ENCODE assay signal across 10 cellular contexts in genomic region chr12:3896851-3897351, GRCh38. TPM values are rescaled to one million over a fixed set of nuclear protein-coding genes. Genes with fewer than 3 reads are reported as not detected.
DNase-seq lines count a peak whose midpoint lies in the region; ATAC-seq and TF ChIP-seq lines count a peak whose summit lies in the region.
"Had no signal": no experiment of that assay in that cellular context is flagged by ENCODE, and none has a peak within 500 bp of the region (broad histone marks: within the 10 kb centered on the region; RNA-seq: fewer than 3 reads in every experiment).

No MANE protein-coding gene starts in this region.

- peak overlapping the region; percentile 59 for H3K4me3 Mint-ChIP-seq in activated CD4-positive, alpha-beta T cell treated with anti-CD3 and anti-CD28 coated beads, Interleukin-2, amount 10 ng/mL, durations not matched to agents 7 days and 5 days
- H3K4me3 Mint-ChIP-seq in T-helper 17 cell, result peak overlapping the region; percentile 68

- no peak for TF ChIP-seq CTCF in heart left ventricle (IDR thresholded peaks at IDR 0.05)
- no peak for TF ChIP-seq CTCF in smooth muscle cell (IDR thresholded peaks at IDR 0.05; ENCODE audit: borderline replicate concordance, insufficient read depth, poor library complexity, severe bottlenecking)

- peaks cover 5% of the 10 kb centered on the region for H3K36me3 Mint-ChIP-seq in activated CD4-positive, alpha-beta T cell treated with anti-CD3 and anti-CD28 coated beads, Interleukin-2, amount 10 ng/mL, durations not matched to agents 7 days and 5 days (ENCODE audit: low read depth)
- no peaks in the 10 kb centered on the region for H3K36me3 Mint-ChIP-seq in T-helper 17 cell (ENCODE audit: low read depth)

- peak overlapping the region; percentile 62 for H2AFZ ChIP-seq in smooth muscle cell (ENCODE audit: low read depth)

- no peak overlapping the region for H3K4me3 ChIP-seq in heart left ventricle
- H3K4me3 ChIP-seq in smooth muscle cell, result no peak overlapping the region
- H3K4me3 ChIP-seq: A549 had no signal

- intact Hi-C loops in heart left ventricle (cut with DNase I), result no loop called here

- H3K27ac Mint-ChIP-seq in activated CD4-positive, alpha-beta T cell treated with anti-CD3 and anti-CD28 coated beads, Interleukin-2, amount 10 ng/mL, durations not matched to agents 7 days and 5 days, result peak overlapping the region; percentile 94
- no peak overlapping the region for H3K27ac Mint-ChIP-seq in T-helper 17 cell

- H3K27ac ChIP-seq in heart left ventricle (peak overlapping the region in 4 of 12 donors; percentile 30 to 91 (median 46)), smooth muscle cell (ENCODE audit: low read depth) (peak overlapping the region; percentile 37)
- H3K27ac ChIP-seq: A549 had no signal

- H3K4me1 ChIP-seq in heart left ventricle (peaks cover 0 to 42% (median 0%) of the 10 kb centered on the region in 12 donors), smooth muscle cell (ENCODE audit: low read depth) (peaks cover 18% of the 10 kb centered on the region)
- H3K4me1 ChIP-seq: A549 had no signal

- H3K27me3 ChIP-seq in heart left ventricle, result peaks cover 0 to 20% (median 0%) of the 10 kb centered on the region in 9 donors
- H3K27me3 ChIP-seq in smooth muscle cell (ENCODE audit: low read depth), result no peaks in the 10 kb centered on the region

- H3K4me1 Mint-ChIP-seq in activated CD4-positive, alpha-beta T cell treated with anti-CD3 and anti-CD28 coated beads, Interleukin-2, amount 10 ng/mL, durations not matched to agents 7 days and 5 days, result peaks cover 39% of the 10 kb centered on the region
- H3K4me1 Mint-ChIP-seq in T-helper 17 cell, result peaks cover 32% of the 10 kb centered on the region

- H3K9ac ChIP-seq in smooth muscle cell (ENCODE audit: low read depth), result no peak overlapping the region

- peaks cover 8% of the 10 kb centered on the region for H3F3A ChIP-seq in smooth muscle cell (ENCODE audit: low read depth)

- POLR2A ChIA-PET in activated CD4-positive, alpha-beta T cell treated with anti-CD3 and anti-CD28 coated beads, Interleukin-2, amount 10 ng/mL, durations not matched to agents 7 days and 5 days (lab: Charles Lee), result no interaction called here

- CTCF ChIA-PET in activated CD4-positive, alpha-beta T cell treated with anti-CD3 and anti-CD28 coated beads, Interleukin-2, amount 10 ng/mL, durations not matched to agents 7 days and 5 days (lab: Charles Lee), result interaction anchor here (1.3 to 2.2 kb wide), 5 partner anchors 11 to 380 kb away, joined by 3 to 14 read pairs (median 5); no protein-coding TSS in a partner anchor

- no peak for TF ChIP-seq POLR2A in heart left ventricle (IDR thresholded peaks at IDR 0.05)

- H3K9me3 ChIP-seq in T-helper 17 cell (ENCODE audit: control insufficient read depth, low read length, poor library complexity, severe bottlenecking) (no peaks in the 10 kb centered on the region), heart left ventricle (no peaks in the 10 kb centered on the region), smooth muscle cell (replicated peaks; ENCODE audit: low read depth) (no peaks in the 10 kb centered on the region)
- H3K9me3 ChIP-seq: A549 had no signal

- peak; percentile 10 for DNase-seq in activated CD4-positive, alpha-beta T cell treated with anti-CD3 and anti-CD28 coated beads, Interleukin-2, amount 10 ng/mL, durations not matched to agents 7 days and 5 days
- DNase-seq in activated CD4-positive, alpha-beta T cell treated with anti-CD3 and anti-CD28 coated beads for 48 hours, result no peak
- DNase-seq in T-helper 17 cell, result no peak
- DNase-seq in heart left ventricle, result peak in 2 of 5 donors; percentile 20 to 35
- DNase-seq in smooth muscle cell (lab: John Stamatoyannopoulos, UW; ENCODE audit: unreplicated experiment), result no peak
- no peak for DNase-seq in RKO (ENCODE audit: low spot score)
- DNase-seq in NK-92 (lab: John Stamatoyannopoulos, UW; ENCODE audit: unreplicated experiment), result no peak
- DNase-seq: NCI-H2081 treated with DMSO at 0.1 percent for 48 hours had no signal

- no peaks in the 10 kb centered on the region for H3K36me3 ChIP-seq in heart left ventricle
- H3K36me3 ChIP-seq in smooth muscle cell (ENCODE audit: low read depth), result no peaks in the 10 kb centered on the region

- H4K20me1 ChIP-seq in smooth muscle cell (ENCODE audit: low read depth), result no peaks in the 10 kb centered on the region

- H3K79me2 ChIP-seq in smooth muscle cell (ENCODE audit: low read depth), result no peaks in the 10 kb centered on the region

- H3K9me3 Mint-ChIP-seq in activated CD4-positive, alpha-beta T cell treated with anti-CD3 and anti-CD28 coated beads, Interleukin-2, amount 10 ng/mL, durations not matched to agents 7 days and 5 days, result peaks cover 5% of the 10 kb centered on the region

- peak overlapping the region; percentile 46 for H3K4me2 ChIP-seq in smooth muscle cell
- H3K4me2 ChIP-seq: A549 had no signal

- no peaks in the 10 kb centered on the region for H3K27me3 Mint-ChIP-seq in activated CD4-positive, alpha-beta T cell treated with anti-CD3 and anti-CD28 coated beads, Interleukin-2, amount 10 ng/mL, durations not matched to agents 7 days and 5 days
- no peaks in the 10 kb centered on the region for H3K27me3 Mint-ChIP-seq in T-helper 17 cell

- peak; percentile 34 for ATAC-seq in T-helper 17 cell
- peak in 3 of 4 donors; percentile 57 to 82 (median 76) for ATAC-seq in heart left ventricle
- no peak for ATAC-seq in GM21717 (IDR thresholded peaks at IDR 0.05; ENCODE audit: unreplicated experiment)
- ATAC-seq: A549 had no signal

- WGBS in heart left ventricle, 4 donors, result 68 to 79% (median 76%) methylated on average over 1 of the region's 1 CpG
- 26% methylated on average over 1 of the region's 1 CpG for WGBS in smooth muscle cell (ENCODE audit: low lambda C conversion rate)

RNA-seq across cellular contexts. Expression of gene PARP11, which starts 23.7 kb away (rescaled TPM):
- total RNA-seq in activated CD4-positive, alpha-beta T cell treated with anti-CD3 and anti-CD28 coated beads, Interleukin-2, amount 10 ng/mL, durations not matched to agents 7 days and 5 days, result 10 to 100 TPM; 49.1 to 53.6 TPM
- 10 to 100 TPM; 16.5 to 21.3 TPM for total RNA-seq in T-helper 17 cell
- 10 to 100 TPM in 1 of 9 donors, 1 to 10 TPM in 8; 2.8 to 10.5 (median 5.9) TPM for total RNA-seq in heart left ventricle
- polyA plus RNA-seq in heart left ventricle, result 1 to 10 TPM; 1.5 to 3.6 TPM
- 9.6 and 13.0 TPM in 2 replicates for total RNA-seq in smooth muscle cell
- 3.0 and 6.1 TPM in 2 replicates for polyA plus RNA-seq in smooth muscle cell
